In genomic region chr4:15963568-15963967, GRCh38 we compare ENCODE assay signal across 8 cellular contexts. TPM values are rescaled to one million over a fixed set of nuclear protein-coding genes. Genes with fewer than 3 reads are reported as not detected.
DNase-seq lines count a peak whose midpoint lies in the region; ATAC-seq, FAIRE-seq and TF ChIP-seq lines count a peak whose summit lies in the region.

No MANE protein-coding gene starts in this region.

- no peak overlapping the region for H3K14ac ChIP-seq in IMR-90 (replicated peaks; ENCODE audit: low read depth, low read length)

- no peaks in the 10 kb centered on the region for H3K4me1 ChIP-seq in IMR-90 (ENCODE audit: control insufficient read depth, insufficient read depth, low read length)
- H3K4me1 ChIP-seq in prostate gland (replicated peaks): no peaks in the 10 kb centered on the region
- H3K4me1 ChIP-seq in psoas muscle: peaks cover 9% of the 10 kb centered on the region

- H2BK5ac ChIP-seq in IMR-90 (ENCODE audit: low read depth, low read length, poor library complexity, severe bottlenecking): no peak overlapping the region

- TF ChIP-seq RAD21 in IMR-90 (IDR thresholded peaks at IDR 0.05; ENCODE audit: low read length): no peak

- peaks cover 5% of the 10 kb centered on the region for H3K9me3 Mint-ChIP-seq in memory B cell

- H3K18ac ChIP-seq in IMR-90 (ENCODE audit: low read depth, low read length): no peak overlapping the region

- dilution Hi-C loops in IMR-90 (cut with HindIII; ENCODE audit: low sequenced_read_pairs, unreplicated experiment): no loop called here

- H2BK120ac ChIP-seq in IMR-90 (ENCODE audit: low read depth, low read length): no peak overlapping the region

- no CpG with 5 or more reads among the region's 5 CpGs for WGBS in IMR-90 (ENCODE audit: extremely low coverage in 2 of 2, insufficient read length in 1 of 2), 2 experiments
- WGBS in prostate gland: 52% methylated on average over 5 of the region's 5 CpGs
- 53 to 68% (median 66%) methylated on average over 5 of the region's 5 CpGs for whole genome bisulfite sequencing in psoas muscle, 3 donors

- TF ChIP-seq POLR2A in GM12891 (IDR thresholded peaks at IDR 0.05; ENCODE audit: low read depth, low read length) (no peak), IMR-90 (IDR thresholded peaks at IDR 0.05; ENCODE audit: low read depth, low read length) (no peak), prostate gland (IDR thresholded peaks at IDR 0.05) (no peak)

- no peak overlapping the region for H2AK9ac ChIP-seq in IMR-90 (replicated peaks; ENCODE audit: low read depth, low read length, poor library complexity)

- TF ChIP-seq CTCF in IMR-90 (conservative IDR thresholded peaks at IDR 0.05; ENCODE audit: low read depth, low read length): no peak
- no peak for TF ChIP-seq CTCF in prostate gland (IDR thresholded peaks at IDR 0.05)
- no peak for TF ChIP-seq CTCF in psoas muscle (IDR thresholded peaks at IDR 0.05)

- BruUV-seq in IMR-90 (replicated peaks; lab: Mats Ljungman, UMichigan): no TSS peak

- CTCF ChIA-PET in IMR-90 (lab: Yijun Ruan, JAX): no interaction called here

- peaks cover 35% of the 10 kb centered on the region for H3K27me3 ChIP-seq in IMR-90 (ENCODE audit: control insufficient read depth, insufficient read depth, low read length)
- H3K27me3 ChIP-seq in prostate gland (replicated peaks; ENCODE audit: insufficient read depth): no peaks in the 10 kb centered on the region
- H3K27me3 ChIP-seq in psoas muscle (ENCODE audit: insufficient read depth in 3 of 3, low read length in 2 of 3): no peaks in the 10 kb centered on the region

- no peaks in the 10 kb centered on the region for H3K79me1 ChIP-seq in IMR-90 (ENCODE audit: low read depth in 1 of 2, low read length in 2 of 2)

- H3K4me3 Mint-ChIP-seq in memory B cell: no peak overlapping the region

- H3K4me1 Mint-ChIP-seq in memory B cell: peaks cover 3% of the 10 kb centered on the region

- no peak for FAIRE-seq in GM12891 (lab: Jason Lieb, UNC)

- POLR2A ChIA-PET in IMR-90 (lab: Charles Lee; ENCODE audit: unreplicated experiment): no interaction called here

- DNase-seq in GM12891 (ENCODE audit: insufficient read length, low spot score): peak; percentile 30
- no peak for DNase-seq in IMR-90
- no peak for DNase-seq in memory B cell (ENCODE audit: low spot score in 2 of 2)
- DNase-seq in prostate gland (ENCODE audit: low spot score): no peak
- no peak for DNase-seq in psoas muscle
- no peak for DNase-seq in 8988T
- DNase-seq in DMS 273 (lab: John Stamatoyannopoulos, UW; ENCODE audit: unreplicated experiment): no peak

- H3K4me2 ChIP-seq in IMR-90 (ENCODE audit: low read depth, low read length): no peak overlapping the region

- peaks cover 2% of the 10 kb centered on the region for H3K36me3 Mint-ChIP-seq in memory B cell

- intact Hi-C loops in IMR-90 (cut with micrococcal nuclease): loop anchor here (1.0 kb wide), 1 partner anchor 38 kb away; no protein-coding TSS in a partner anchor
- intact Hi-C loops in prostate gland (cut with DNase I): no loop called here
- intact Hi-C loops in psoas muscle (cut with DNase I): no loop called here

- H2BK15ac ChIP-seq in IMR-90 (ENCODE audit: low read depth, low read length): no peak overlapping the region

- no peak overlapping the region for H3K56ac ChIP-seq in IMR-90 (ENCODE audit: extremely low read depth, insufficient read depth, low read length)

- H3K9me3 ChIP-seq in IMR-90 (ENCODE audit: control insufficient read depth, insufficient read depth, low read length) (0 out of 2 replicates have a peak, but pooled peaks cover 1% of the 10 kb centered on the region), prostate gland (no peaks in the 10 kb centered on the region), psoas muscle (no peaks in the 10 kb centered on the region)

- no peaks in the 10 kb centered on the region for H3K36me3 ChIP-seq in IMR-90 (ENCODE audit: control insufficient read depth, insufficient read depth, low read length)
- no peaks in the 10 kb centered on the region for H3K36me3 ChIP-seq in prostate gland
- no peaks in the 10 kb centered on the region for H3K36me3 ChIP-seq in psoas muscle (ENCODE audit: insufficient read depth in 1 of 2, low read depth in 1 of 2)

- H3K4me3 ChIP-seq in IMR-90 (ENCODE audit: insufficient read depth, low read depth, low read length) (no peak overlapping the region), prostate gland (no peak overlapping the region), psoas muscle (no peak overlapping the region)

- in situ Hi-C loops in IMR-90 (cut with MboI; ENCODE audit: low sequenced_read_pairs): no loop called here

- no peak overlapping the region for H3K27ac Mint-ChIP-seq in memory B cell

- H3K9me1 ChIP-seq in IMR-90 (ENCODE audit: insufficient read depth, low read length): no peaks in the 10 kb centered on the region

- peaks cover 9% of the 10 kb centered on the region for H3K27me3 Mint-ChIP-seq in memory B cell

- H4K20me1 ChIP-seq in IMR-90 (ENCODE audit: insufficient read depth, low read length): no peaks in the 10 kb centered on the region

- H3K4ac ChIP-seq in IMR-90 (ENCODE audit: low read depth, low read length): no peak overlapping the region

- H4K8ac ChIP-seq in IMR-90 (ENCODE audit: low read depth in 2 of 2, low read length in 2 of 2): no peak overlapping the region

- no peak overlapping the region for H2BK20ac ChIP-seq in IMR-90 (ENCODE audit: low read depth, low read length)

- no peak overlapping the region for H3K9ac ChIP-seq in IMR-90 (ENCODE audit: low read depth, low read length)

- ATAC-seq in GM21515 (IDR thresholded peaks at IDR 0.05; ENCODE audit: unreplicated experiment) (peak; percentile 79), IMR-90 (ENCODE audit: low read depth) (no peak), memory B cell (ENCODE audit: low read depth) (peak; percentile 81), psoas muscle (no peak)

- peak overlapping the region; percentile 2 for H2AFZ ChIP-seq in IMR-90 (replicated peaks; ENCODE audit: low read length, poor library complexity)

- no peak overlapping the region for H2AK5ac ChIP-seq in IMR-90 (ENCODE audit: low read depth, low read length)

- no peak overlapping the region for H4K5ac ChIP-seq in IMR-90 (ENCODE audit: low read depth, low read length)

- H3K27ac ChIP-seq in IMR-90 (ENCODE audit: insufficient read depth, low read length) (no peak overlapping the region), prostate gland (no peak overlapping the region), psoas muscle (no peak overlapping the region)

- no peak overlapping the region for H3K23ac ChIP-seq in IMR-90 (ENCODE audit: low read depth, low read length)

- H4K91ac ChIP-seq in IMR-90 (ENCODE audit: insufficient read depth, low read depth, low read length): no peak overlapping the region

TF ChIP-seq in GM12891, 5 proteins besides CTCF, POLR2A, EP300 and RAD21:
- no peak for TF ChIP-seq SPI1 (IDR thresholded peaks at IDR 0.05; ENCODE audit: low read depth, low read length)
- TF ChIP-seq POU2F2 (IDR thresholded peaks at IDR 0.05; ENCODE audit: low read depth, low read length): no peak
- TF ChIP-seq PAX5 (IDR thresholded peaks at IDR 0.05; ENCODE audit: insufficient read depth, low read length, severe bottlenecking): no peak
- TF ChIP-seq TAF1 (IDR thresholded peaks at IDR 0.05; ENCODE audit: low read depth, low read length): no peak
- no peak for TF ChIP-seq POLR2AphosphoS5 (IDR thresholded peaks at IDR 0.05; ENCODE audit: low read depth, low read length)

TF ChIP-seq in IMR-90, 13 proteins besides CTCF, POLR2A, EP300 and RAD21 (continues in another document):
- no peak for TF ChIP-seq SMC3 (IDR thresholded peaks at IDR 0.05; ENCODE audit: low read depth, low read length)
- no peak for TF ChIP-seq FOS (IDR thresholded peaks at IDR 0.05; ENCODE audit: low read depth, low read length)
- TF ChIP-seq ELK1 (IDR thresholded peaks at IDR 0.05; ENCODE audit: borderline replicate concordance, low read depth, low read length): no peak
- no peak for TF ChIP-seq RCOR1 (IDR thresholded peaks at IDR 0.05; ENCODE audit: insufficient replicate concordance, low read length)
- no peak for TF ChIP-seq CEBPB (IDR thresholded peaks at IDR 0.05; ENCODE audit: low read depth, low read length)
- TF ChIP-seq MXI1 (IDR thresholded peaks at IDR 0.05; ENCODE audit: borderline replicate concordance, low read depth, low read length): no peak
- no peak for TF ChIP-seq CHD1 (IDR thresholded peaks at IDR 0.05; ENCODE audit: low read depth, low read length)
- TF ChIP-seq USF2 (IDR thresholded peaks at IDR 0.05; ENCODE audit: low read depth, low read length): no peak
- no peak for TF ChIP-seq NFE2L2 (IDR thresholded peaks at IDR 0.05; ENCODE audit: low read depth, low read length)

RNA-seq across cellular contexts. Expression of gene FGFBP2, which starts 0.6 kb away (rescaled TPM):
- not detected for polyA plus RNA-seq in GM12891 (2012; ENCODE audit: low read depth, missing spikeins)
- not detected in 2 replicates for total RNA-seq in IMR-90 (2012; rRNA removed)
- polyA plus RNA-seq in IMR-90 (2012; rRNA removed): not detected in 2 replicates
- not detected in 2 replicates for polyA plus RNA-seq in IMR-90 (2012; cell fraction: cytosol; rRNA removed)
- polyA plus RNA-seq in IMR-90 (2012; cell fraction: nucleus; rRNA removed; ENCODE audit: low replicate concordance): not detected in 2 replicates
- total RNA-seq in prostate gland: 10 to 100 TPM in 1 of 2 donors, not detected in 1; 78.8 TPM
- 1 to 10 TPM in 2 of 4 donors, under 1 TPM in 2; 0.37 to 1.4 (median 0.79) TPM for total RNA-seq in psoas muscle
- under 1 TPM; 0.18 to 0.27 (median 0.21) TPM for polyA plus RNA-seq in psoas muscle

RNA-seq across cellular contexts. Expression of gene FGFBP1, which starts 25.0 kb away (rescaled TPM):
- not detected for polyA plus RNA-seq in GM12891 (2012; ENCODE audit: low read depth, missing spikeins)
- under 0.01 TPM in 1 of 2 replicates, not detected in the other for total RNA-seq in IMR-90 (2012; rRNA removed)
- not detected in 2 replicates for polyA plus RNA-seq in IMR-90 (2012; rRNA removed)
- polyA plus RNA-seq in IMR-90 (2012; cell fraction: cytosol; rRNA removed): not detected in 2 replicates
- not detected in 2 replicates for polyA plus RNA-seq in IMR-90 (2012; cell fraction: nucleus; rRNA removed; ENCODE audit: low replicate concordance)
- total RNA-seq in prostate gland: 1 to 10 TPM; 1.1 to 1.4 TPM
- not detected for total RNA-seq in psoas muscle
- under 1 TPM in 1 of 3 donors, not detected in 2; 0.08 TPM for polyA plus RNA-seq in psoas muscle

Comparison
In these comparisons a context has a peak if more than half of its experiments do, and no peak if none do; other contexts are left out.
1. ATAC-seq: peak in GM21515 (single experiment) and memory B cell (single experiment); none in IMR-90 (single experiment) and psoas muscle (0 of 4).